24 cellular contexts compared by ENCODE assay signal in genomic region chr17:29526322-29526721, GRCh38.
"Had no signal": no experiment of that assay in that cellular context is flagged by ENCODE, and none has a peak within 500 bp of the region (broad histone marks: within the 10 kb centered on the region; RNA-seq: fewer than 3 reads in every experiment).

No MANE protein-coding gene starts in this region.

- H3K4me3 ChIP-seq: gastrocnemius medialis, heart left ventricle, left ventricle myocardium inferior, mucosa of descending colon, neural progenitor cell, tibial nerve, uterus had no signal

- H3K27ac Mint-ChIP-seq: activated B cell treated with CpG ODN at 0.5 μM for 24 hours; activated CD4-positive, alpha-beta memory T cell treated with anti-CD3 and anti-CD28 coated beads, Interleukin-2, amount 10 ng/mL, durations not matched to agents 7 days and 5 days; activated naive CD4-positive, alpha-beta T cell treated with anti-CD3 and anti-CD28 coated beads, Interleukin-2, amount 10 ng/mL, durations not matched to agents 7 days and 5 days; activated naive CD8-positive, alpha-beta T cell treated with anti-CD3 and anti-CD28 coated beads, Interleukin-2, amount 50 U/mL, for 24 hours; dendritic cell treated with granulocyte-macrophage colony-stimulating factor and Interleukin-4, amounts not matched to agents 40 ng/mL and 50 ng/mL, for 4 days; neural progenitor cell; progenitor cell of endocrine pancreas; stimulated activated naive CD8-positive, alpha-beta T cell treated with anti-CD3 and anti-CD28 coated beads, Interleukin-15, Interleukin-2, amounts not matched to agents 100 ng/mL and 50 ng/mL, for 24 hours; T-cell had no signal

- H3K4me1 ChIP-seq: gastrocnemius medialis, heart left ventricle, left ventricle myocardium inferior, neural progenitor cell, tibial nerve, uterus had no signal

- H3K27ac ChIP-seq: epithelial cell of prostate, gastrocnemius medialis, heart left ventricle, left ventricle myocardium inferior, neural progenitor cell, tibial nerve, uterus had no signal

- DNase-seq: activated B cell treated with CpG ODN at 0.5 μM for 24 hours; activated CD4-positive, alpha-beta memory T cell treated with anti-CD3 and anti-CD28 coated beads, Interleukin-2, amount 10 ng/mL, durations not matched to agents 7 days and 5 days; activated CD4-positive, alpha-beta T cell treated with anti-CD3 and anti-CD28 coated beads for 48 hours; activated effector memory CD4-positive, alpha-beta T cell treated with Interleukin-2 at 50 U/mL for 16 hours; activated naive CD4-positive, alpha-beta T cell treated with anti-CD3 and anti-CD28 coated beads, Interleukin-2, amount 10 ng/mL, durations not matched to agents 7 days and 5 days; activated naive CD8-positive, alpha-beta T cell treated with anti-CD3 and anti-CD28 coated beads, Interleukin-2, amount 50 U/mL, for 24 hours; activated T-cell treated with anti-CD3 and anti-CD28 coated beads, Interleukin-2, amount 50 U/mL, for 24 hours; effector memory CD4-positive, alpha-beta T cell; gastrocnemius medialis; heart left ventricle; kidney glomerular epithelial cell; left ventricle myocardium inferior; mammary epithelial cell; mucosa of descending colon; naive B cell; stimulated activated CD4-positive, alpha-beta T cell treated with anti-CD3 and anti-CD28 coated beads, Interleukin-2, amount 100 ng/mL, for 24 hours; T-cell; uterus had no signal

- H3K4me1 Mint-ChIP-seq: activated B cell treated with CpG ODN at 0.5 μM for 24 hours; activated CD4-positive, alpha-beta memory T cell treated with anti-CD3 and anti-CD28 coated beads, Interleukin-2, amount 10 ng/mL, durations not matched to agents 7 days and 5 days; activated naive CD4-positive, alpha-beta T cell treated with anti-CD3 and anti-CD28 coated beads, Interleukin-2, amount 10 ng/mL, durations not matched to agents 7 days and 5 days; activated naive CD8-positive, alpha-beta T cell treated with anti-CD3 and anti-CD28 coated beads, Interleukin-2, amount 50 U/mL, for 24 hours; naive B cell; neural progenitor cell; T-cell had no signal

- H3K9me3 Mint-ChIP-seq: activated B cell treated with CpG ODN at 0.5 μM for 24 hours; activated CD4-positive, alpha-beta memory T cell treated with anti-CD3 and anti-CD28 coated beads, Interleukin-2, amount 10 ng/mL, durations not matched to agents 7 days and 5 days; activated naive CD4-positive, alpha-beta T cell treated with anti-CD3 and anti-CD28 coated beads, Interleukin-2, amount 10 ng/mL, durations not matched to agents 7 days and 5 days; activated naive CD8-positive, alpha-beta T cell treated with anti-CD3 and anti-CD28 coated beads, Interleukin-2, amount 50 U/mL, for 24 hours; activated T-cell treated with anti-CD3 and anti-CD28 coated beads, Interleukin-2, amount 50 U/mL, for 24 hours; dendritic cell treated with granulocyte-macrophage colony-stimulating factor and Interleukin-4, amounts not matched to agents 40 ng/mL and 50 ng/mL, for 4 days; naive B cell; neural progenitor cell; stimulated activated naive CD8-positive, alpha-beta T cell treated with anti-CD3 and anti-CD28 coated beads, Interleukin-15, Interleukin-2, amounts not matched to agents 100 ng/mL and 50 ng/mL, for 24 hours; T-cell had no signal

- H3K4me3 Mint-ChIP-seq: activated B cell treated with CpG ODN at 0.5 μM for 24 hours; activated CD4-positive, alpha-beta memory T cell treated with anti-CD3 and anti-CD28 coated beads, Interleukin-2, amount 10 ng/mL, durations not matched to agents 7 days and 5 days; activated naive CD4-positive, alpha-beta T cell treated with anti-CD3 and anti-CD28 coated beads, Interleukin-2, amount 10 ng/mL, durations not matched to agents 7 days and 5 days; activated naive CD8-positive, alpha-beta T cell treated with anti-CD3 and anti-CD28 coated beads, Interleukin-2, amount 50 U/mL, for 24 hours; activated T-cell treated with anti-CD3 and anti-CD28 coated beads, Interleukin-2, amount 50 U/mL, for 24 hours; dendritic cell treated with granulocyte-macrophage colony-stimulating factor and Interleukin-4, amounts not matched to agents 40 ng/mL and 50 ng/mL, for 4 days; naive B cell; neural progenitor cell; stimulated activated naive CD8-positive, alpha-beta T cell treated with anti-CD3 and anti-CD28 coated beads, Interleukin-15, Interleukin-2, amounts not matched to agents 100 ng/mL and 50 ng/mL, for 24 hours; T-cell had no signal

- H3K27me3 Mint-ChIP-seq: activated B cell treated with CpG ODN at 0.5 μM for 24 hours; activated CD4-positive, alpha-beta memory T cell treated with anti-CD3 and anti-CD28 coated beads, Interleukin-2, amount 10 ng/mL, durations not matched to agents 7 days and 5 days; activated naive CD4-positive, alpha-beta T cell treated with anti-CD3 and anti-CD28 coated beads, Interleukin-2, amount 10 ng/mL, durations not matched to agents 7 days and 5 days; activated naive CD8-positive, alpha-beta T cell treated with anti-CD3 and anti-CD28 coated beads, Interleukin-2, amount 50 U/mL, for 24 hours; activated T-cell treated with anti-CD3 and anti-CD28 coated beads, Interleukin-2, amount 50 U/mL, for 24 hours; dendritic cell treated with granulocyte-macrophage colony-stimulating factor and Interleukin-4, amounts not matched to agents 40 ng/mL and 50 ng/mL, for 4 days; naive B cell; progenitor cell of endocrine pancreas; stimulated activated naive CD8-positive, alpha-beta T cell treated with anti-CD3 and anti-CD28 coated beads, Interleukin-15, Interleukin-2, amounts not matched to agents 100 ng/mL and 50 ng/mL, for 24 hours; T-cell had no signal

- H3K27me3 ChIP-seq: gastrocnemius medialis, heart left ventricle, neural progenitor cell, tibial nerve, uterus had no signal

- H3K4me2 ChIP-seq: neural progenitor cell had no signal

- H3K9me3 ChIP-seq: gastrocnemius medialis, heart left ventricle, left ventricle myocardium inferior, mucosa of descending colon, tibial nerve, uterus had no signal

- H3K9ac ChIP-seq: neural progenitor cell had no signal

- H3K36me3 ChIP-seq: uterus had no signal
